In genomic region chr12:25250744-25251730, GRCh38 we compare ENCODE assay signal across 1 cellular context.
TF ChIP-seq lines count a peak whose summit lies in the region.

TSS of gene KRAS (minus strand) at chr12:25250929.

TF ChIP-seq in HepG2, 621 proteins besides CTCF, POLR2A, EP300 and RAD21 (continued from another document and continues in another):
- no peak for TF ChIP-seq SMAD1 (CRISPR knock-in tag; IDR thresholded peaks at IDR 0.05; ENCODE audit: borderline replicate concordance, low read depth)
- TF ChIP-seq ZBTB2 (CRISPR knock-in tag; IDR thresholded peaks at IDR 0.05; ENCODE audit: low read depth), result peak; percentile 96
- TF ChIP-seq ZNF589 (CRISPR knock-in tag; conservative IDR thresholded peaks at IDR 0.05), result peak; percentile 65; the same call in 1 of the 2 replicates
- TF ChIP-seq ATF1 (CRISPR knock-in tag; IDR thresholded peaks at IDR 0.05), result no peak
- TF ChIP-seq SALL2 (CRISPR knock-in tag; IDR thresholded peaks at IDR 0.05), result peak; percentile 69; the same call in 1 of the 2 replicates
- peak; percentile 89; the same call in 1 of the 2 replicates for TF ChIP-seq ZNF746 (CRISPR knock-in tag; IDR thresholded peaks at IDR 0.05)
- peak; percentile 30; the same call in 1 of the 2 replicates for TF ChIP-seq ZNF34 (CRISPR knock-in tag; IDR thresholded peaks at IDR 0.05; ENCODE audit: borderline replicate concordance)
- no peak for TF ChIP-seq HNF1A (IDR thresholded peaks at IDR 0.05; ENCODE audit: low read depth)
- TF ChIP-seq HNF1A (CRISPR knock-in tag; IDR thresholded peaks at IDR 0.05; ENCODE audit: borderline replicate concordance), result peak; percentile 22; the same call in 1 of the 2 replicates
- TF ChIP-seq ZNF768 (CRISPR knock-in tag; IDR thresholded peaks at IDR 0.05), result no peak
- 0 out of 2 replicates have a peak, but pooled peaks have one; percentile 40 for TF ChIP-seq ZNF678 (CRISPR knock-in tag; IDR thresholded peaks at IDR 0.05)
- no peak for TF ChIP-seq ISL2 (CRISPR knock-in tag; IDR thresholded peaks at IDR 0.05)
- 0 out of 2 replicates have a peak, but pooled peaks have one; percentile 53 for TF ChIP-seq POGK (CRISPR knock-in tag; conservative IDR thresholded peaks at IDR 0.05)
- TF ChIP-seq ZC3H4 (CRISPR knock-in tag; IDR thresholded peaks at IDR 0.05; ENCODE audit: borderline replicate concordance), result no peak
- no peak for TF ChIP-seq ZUFSP (CRISPR knock-in tag; IDR thresholded peaks at IDR 0.05; ENCODE audit: borderline replicate concordance)
- 0 out of 2 replicates have a peak, but pooled peaks have one; percentile 66 for TF ChIP-seq KLF6 (CRISPR knock-in tag; IDR thresholded peaks at IDR 0.05)
- no peak for TF ChIP-seq ZBTB7A (CRISPR knock-in tag; IDR thresholded peaks at IDR 0.05)
- TF ChIP-seq ZNF414 (CRISPR knock-in tag; IDR thresholded peaks at IDR 0.05), result 0 out of 2 replicates have a peak, but pooled peaks have one; percentile 34
- no peak for TF ChIP-seq ZNF75D (CRISPR knock-in tag; IDR thresholded peaks at IDR 0.05; ENCODE audit: borderline replicate concordance)
- no peak for TF ChIP-seq ZBTB26 (CRISPR knock-in tag; IDR thresholded peaks at IDR 0.05; ENCODE audit: borderline replicate concordance)
- no peak for TF ChIP-seq NR2F2 (IDR thresholded peaks at IDR 0.05; ENCODE audit: borderline replicate concordance, low read depth)
- no peak for TF ChIP-seq SNAPC5 (CRISPR knock-in tag; IDR thresholded peaks at IDR 0.05; ENCODE audit: borderline replicate concordance)
- TF ChIP-seq SP5 (CRISPR knock-in tag; IDR thresholded peaks at IDR 0.05; ENCODE audit: borderline replicate concordance, low read depth), result peak; percentile 56; the same call in 1 of the 2 replicates
- TF ChIP-seq ZNF318 (CRISPR knock-in tag; IDR thresholded peaks at IDR 0.05), result no peak
- peak; percentile 93 for TF ChIP-seq KMT2B (CRISPR knock-in tag; IDR thresholded peaks at IDR 0.05)
- TF ChIP-seq ZNF580 (CRISPR knock-in tag; IDR thresholded peaks at IDR 0.05; ENCODE audit: borderline replicate concordance, low read depth), result peak; percentile 11; the same call in 1 of the 2 replicates
- no peak for TF ChIP-seq SYNCRIP (IDR thresholded peaks at IDR 0.05; ENCODE audit: insufficient read depth, low read depth, low read length)
- TF ChIP-seq MED13 (CRISPR knock-in tag; IDR thresholded peaks at IDR 0.05), result no peak
- no peak for TF ChIP-seq XBP1 (CRISPR knock-in tag; IDR thresholded peaks at IDR 0.05)
- no peak for TF ChIP-seq SMYD3 (CRISPR knock-in tag; IDR thresholded peaks at IDR 0.05)
- no peak for TF ChIP-seq ERF (CRISPR knock-in tag; IDR thresholded peaks at IDR 0.05)
- TF ChIP-seq ZNF629 (CRISPR knock-in tag; conservative IDR thresholded peaks at IDR 0.05), result peak; percentile 28; the same call in 1 of the 2 replicates
- TF ChIP-seq KMT2A (CRISPR knock-in tag; IDR thresholded peaks at IDR 0.05), result peak; percentile 87
- no peak for TF ChIP-seq CREM (IDR thresholded peaks at IDR 0.05)
- TF ChIP-seq CREM (CRISPR knock-in tag; IDR thresholded peaks at IDR 0.05), result no peak
- TF ChIP-seq ZNF564 (CRISPR knock-in tag; IDR thresholded peaks at IDR 0.05), result 0 out of 2 replicates have a peak, but pooled peaks have one; percentile 17
- TF ChIP-seq YEATS4 (CRISPR knock-in tag; IDR thresholded peaks at IDR 0.05; ENCODE audit: borderline replicate concordance), result peak; percentile 30; the same call in 1 of the 2 replicates
- peak; percentile 23; the same call in 1 of the 2 replicates for TF ChIP-seq ZNF24 (IDR thresholded peaks at IDR 0.05)
- TF ChIP-seq JUN (CRISPR knock-in tag; IDR thresholded peaks at IDR 0.05), result no peak
- TF ChIP-seq ZNF234 (CRISPR knock-in tag; conservative IDR thresholded peaks at IDR 0.05), result no peak
- TF ChIP-seq TBL1XR1 (IDR thresholded peaks at IDR 0.05; ENCODE audit: borderline replicate concordance, low read length, partially characterized antibody), result peak; percentile 25
- no peak; the same call in 1 of the 2 replicates for TF ChIP-seq ZNF44 (CRISPR knock-in tag; IDR thresholded peaks at IDR 0.05)
- 0 out of 2 replicates have a peak, but pooled peaks have one; percentile 80 for TF ChIP-seq MEIS2 (CRISPR knock-in tag; IDR thresholded peaks at IDR 0.05)
- TF ChIP-seq MZF1 (CRISPR knock-in tag; IDR thresholded peaks at IDR 0.05; ENCODE audit: borderline replicate concordance), result no peak
- TF ChIP-seq HES4 (CRISPR knock-in tag; IDR thresholded peaks at IDR 0.05; ENCODE audit: borderline replicate concordance), result 0 out of 2 replicates have a peak, but pooled peaks have one; percentile 24
